ENCODE assay signal across 8 cellular contexts in the genomic region with DNA sequence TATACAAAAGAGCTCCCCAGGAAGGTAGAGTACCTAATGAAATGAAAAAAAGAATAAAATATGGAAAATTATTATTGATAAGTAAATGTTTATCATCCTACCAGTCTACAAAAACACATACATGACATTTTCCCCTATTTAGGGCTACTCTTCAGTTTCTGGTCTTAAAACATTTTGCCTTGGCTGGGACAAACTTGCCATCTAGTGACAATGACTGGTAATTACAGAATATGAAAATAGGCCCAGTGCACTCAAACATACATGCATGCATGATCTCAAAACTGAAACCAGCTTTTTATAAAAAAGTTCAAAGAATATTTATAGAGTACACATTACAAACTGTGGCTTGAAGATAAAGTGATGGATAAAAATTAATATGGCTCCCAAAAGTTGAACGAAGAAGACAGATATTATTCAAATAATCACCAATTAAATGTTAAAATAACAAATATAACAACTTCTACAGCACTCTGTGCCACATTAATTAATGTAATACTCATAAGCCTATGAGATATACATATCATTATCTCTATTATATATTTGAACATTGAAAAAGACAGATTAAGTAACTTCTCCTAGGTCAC. TPM values are rescaled to one million over a fixed set of nuclear protein-coding genes. Genes with fewer than 3 reads are reported as not detected.
DNase-seq lines count a peak whose midpoint lies in the region; ATAC-seq and TF ChIP-seq lines count a peak whose summit lies in the region.

No MANE protein-coding gene starts in this region.

- H3K4me3 ChIP-seq in LNCaP clone FGC (ENCODE audit: low read depth, low read length) (no peak overlapping the region), RWPE2 (ENCODE audit: severe bottlenecking) (no peak overlapping the region)

- H3K9me3 Mint-ChIP-seq in endothelial cell (ENCODE audit: unreplicated experiment) (no peaks in the 10 kb centered on the region), nephron (peaks cover 15% of the 10 kb centered on the region)

- DNase-seq in ACHN (peak; percentile 54), GM10248 (ENCODE audit: extremely low spot score) (peak; percentile 16), HCEC 1CT (peak; percentile 62), LNCaP clone FGC (ENCODE audit: low read depth) (no peak), RWPE2 (ENCODE audit: low spot score) (no peak), endothelial cell (ENCODE audit: low spot score) (peak; percentile 8), T-helper 9 cell (no peak)

- in situ Hi-C loops in ACHN (cut with HindIII; ENCODE audit: low pct_ligation_motif_present, low pct_unique_long_range_greater_than_20kb, low sequenced_read_pairs) = no loop called here

- no peaks in the 10 kb centered on the region for H3K27me3 Mint-ChIP-seq in endothelial cell (ENCODE audit: unreplicated experiment)
- H3K27me3 Mint-ChIP-seq in nephron (ENCODE audit: low read depth) = no peaks in the 10 kb centered on the region

- no peaks in the 10 kb centered on the region for H3K27me3 ChIP-seq in RWPE2 (ENCODE audit: insufficient read depth, poor library complexity, severe bottlenecking)

- H3K36me3 Mint-ChIP-seq in endothelial cell (ENCODE audit: low read depth, unreplicated experiment) = no peaks in the 10 kb centered on the region
- peaks cover 14% of the 10 kb centered on the region for H3K36me3 Mint-ChIP-seq in nephron (ENCODE audit: low read depth)

- TF ChIP-seq CTCF in GM10248 (IDR thresholded peaks at IDR 0.05; ENCODE audit: control extremely low read depth, extremely low read depth, low read depth, missing control alignments) (peak; percentile 81), LNCaP clone FGC (IDR thresholded peaks at IDR 0.05; ENCODE audit: control insufficient read depth, extremely low read depth, insufficient read depth) (peak; percentile 73), RWPE2 (IDR thresholded peaks at IDR 0.05; ENCODE audit: poor library complexity, severe bottlenecking) (peak; percentile 92), endothelial cell (IDR thresholded peaks at IDR 0.05; ENCODE audit: unreplicated experiment) (peak; percentile 79), nephron (IDR thresholded peaks at IDR 0.05; ENCODE audit: unreplicated experiment in 3 of 3) (peak; percentile 65 to 78 (median 70))

- H3K27ac ChIP-seq in RWPE2 (ENCODE audit: poor library complexity, severe bottlenecking) = peak overlapping the region; percentile 89

- H3K36me3 ChIP-seq in RWPE2 (ENCODE audit: low read depth) = no peaks in the 10 kb centered on the region

- H3K4me1 ChIP-seq in RWPE2 (ENCODE audit: insufficient read depth, poor library complexity, severe bottlenecking) = peaks cover 27% of the 10 kb centered on the region

- CTCF ChIA-PET in GM10248 (lab: Yijun Ruan, JAX) = interaction anchor here (0.6 to 3.6 kb wide), 14 partner anchors 8 to 1990 kb away, joined by 3 to 29 read pairs (median 4); a partner anchor contains a TSS

- POLR2A ChIA-PET in GM10248 (lab: Yijun Ruan, JAX) = no interaction called here

- H3K9me3 ChIP-seq in RWPE2 (ENCODE audit: severe bottlenecking) = no peaks in the 10 kb centered on the region

- no peak overlapping the region for H3K4me3 Mint-ChIP-seq in endothelial cell (ENCODE audit: unreplicated experiment)
- H3K4me3 Mint-ChIP-seq in nephron = no peak overlapping the region

- H3K27ac Mint-ChIP-seq in endothelial cell (ENCODE audit: unreplicated experiment) (no peak overlapping the region), nephron (no peak overlapping the region)

- H3K4me1 Mint-ChIP-seq in endothelial cell (ENCODE audit: unreplicated experiment) = no peaks in the 10 kb centered on the region
- no peaks in the 10 kb centered on the region for H3K4me1 Mint-ChIP-seq in nephron

- ATAC-seq in RWPE2 (ENCODE audit: low read depth) = no peak

RNA-seq across cellular contexts. Expression of a gene that starts 10.5 kb away (rescaled TPM):
- 16.9 TPM for total RNA-seq in endothelial cell (ENCODE audit: unreplicated experiment)

RNA-seq across cellular contexts. Expression of a gene that starts 56.4 kb away (rescaled TPM):
- total RNA-seq in endothelial cell (ENCODE audit: unreplicated experiment) = 3.4 TPM

Comparison
In these comparisons a context has a peak if more than half of its experiments do, and no peak if none do; other contexts are left out.
1. DNase-seq: peak in ACHN (single experiment), GM10248 (single experiment), HCEC 1CT (single experiment) and endothelial cell (single experiment); none in LNCaP clone FGC (single experiment), RWPE2 (single experiment) and T-helper 9 cell (single experiment).
2. Peak in every context shown above with its lines, with median percentiles within 50 percentile points of each other: CTCF ChIP-seq.